Comparison of ENCODE assay signal across 8 cellular contexts in genomic region chr2:113888641-113889470, GRCh38. TPM values are rescaled to one million over a fixed set of nuclear protein-coding genes. Genes with fewer than 3 reads are reported as not detected.
DNase-seq lines count a peak whose midpoint lies in the region; ATAC-seq and TF ChIP-seq lines count a peak whose summit lies in the region.

No MANE protein-coding gene starts in this region.

- H3K79me2 ChIP-seq in OCI-LY1 (ENCODE audit: insufficient read depth, low read length): peaks cover 59% of the 10 kb centered on the region

- no peaks in the 10 kb centered on the region for H3K9me3 ChIP-seq in OCI-LY1 (ENCODE audit: low read length)

- peak overlapping the region; percentile 80 for H3K9ac ChIP-seq in OCI-LY1 (ENCODE audit: low read length)

- ATAC-seq in HG03095 (IDR thresholded peaks at IDR 0.05; ENCODE audit: unreplicated experiment): no peak
- ATAC-seq in GM19035 (IDR thresholded peaks at IDR 0.05; ENCODE audit: unreplicated experiment): no peak

- H3K27me3 Mint-ChIP-seq in endothelial cell (ENCODE audit: unreplicated experiment) (peaks cover 17% of the 10 kb centered on the region), nephron progenitor cell (ENCODE audit: low read depth, poor library complexity) (no peaks in the 10 kb centered on the region)

- H3K27ac ChIP-seq in C4-2B (peak overlapping the region; percentile 95), OCI-LY1 (ENCODE audit: low read depth, low read length, poor library complexity, severe bottlenecking) (peak overlapping the region; percentile 93)

- no peak for TF ChIP-seq CTCF in C4-2B (conservative IDR thresholded peaks at IDR 0.05)
- no peak for TF ChIP-seq CTCF in OCI-LY1 (IDR thresholded peaks at IDR 0.05; ENCODE audit: low read length)
- no peak for TF ChIP-seq CTCF in endothelial cell (IDR thresholded peaks at IDR 0.05; ENCODE audit: unreplicated experiment)
- no peak for TF ChIP-seq CTCF in nephron progenitor cell (IDR thresholded peaks at IDR 0.05)

- H3K27ac Mint-ChIP-seq in endothelial cell (ENCODE audit: unreplicated experiment): peak overlapping the region; percentile 99
- H3K27ac Mint-ChIP-seq in nephron progenitor cell: peak overlapping the region; percentile 100

- peaks cover 42% of the 10 kb centered on the region; the same call in 1 of the 2 replicates for H3K36me3 ChIP-seq in OCI-LY1 (ENCODE audit: insufficient read depth, low read length)

- DNase-seq in endothelial cell (ENCODE audit: low spot score) (no peak), nephron progenitor cell (peak; percentile 62), NCI-H1092 treated with DMSO at 0.1 percent for 48 hours (lab: John Stamatoyannopoulos, UW) (no peak)
- DNase-seq in stimulated activated CD4-positive, alpha-beta T cell treated with anti-CD3 and anti-CD28 coated beads, Interleukin-15, amount 100 ng/mL, for 24 hours: no peak

- H3K27me3 ChIP-seq in OCI-LY1 (ENCODE audit: insufficient read depth, low read length): no peaks in the 10 kb centered on the region

- H3K4me3 Mint-ChIP-seq in endothelial cell (ENCODE audit: unreplicated experiment) (peak overlapping the region; percentile 96), nephron progenitor cell (peak overlapping the region; percentile 95)

- H3K9me2 ChIP-seq in OCI-LY1 (ENCODE audit: low read depth, low read length): no peaks in the 10 kb centered on the region

- peak overlapping the region; percentile 82 for H3K4me3 ChIP-seq in OCI-LY1 (ENCODE audit: low read depth, low read length, poor library complexity, severe bottlenecking)

- H3K4me1 Mint-ChIP-seq in endothelial cell (ENCODE audit: unreplicated experiment): peaks cover 42% of the 10 kb centered on the region
- peaks cover 61% of the 10 kb centered on the region for H3K4me1 Mint-ChIP-seq in nephron progenitor cell

- H3K4me1 ChIP-seq in OCI-LY1 (ENCODE audit: insufficient read depth, low read length, severe bottlenecking): peaks cover 68% of the 10 kb centered on the region

- peaks cover 18% of the 10 kb centered on the region for H3K36me3 Mint-ChIP-seq in endothelial cell (ENCODE audit: low read depth, unreplicated experiment)
- peaks cover 35% of the 10 kb centered on the region for H3K36me3 Mint-ChIP-seq in nephron progenitor cell (ENCODE audit: low read depth)

- H4K20me1 ChIP-seq in OCI-LY1 (ENCODE audit: insufficient read depth, low read length): no peaks in the 10 kb centered on the region

- H3F3A ChIP-seq in OCI-LY1 (ENCODE audit: insufficient read depth, low read length): peaks cover 5% of the 10 kb centered on the region; the same call in 1 of the 2 replicates

- H2AFZ ChIP-seq in OCI-LY1 (ENCODE audit: low read length): no peak overlapping the region

- H3K4me2 ChIP-seq in OCI-LY1 (ENCODE audit: low read length): peak overlapping the region; percentile 88

- H3K9me3 Mint-ChIP-seq in endothelial cell (ENCODE audit: unreplicated experiment) (no peaks in the 10 kb centered on the region), nephron progenitor cell (peaks cover 4% of the 10 kb centered on the region)

RNA-seq across cellular contexts. Expression of gene ACTR3, which starts 1.0 kb away (rescaled TPM):
- 284 TPM for total RNA-seq in endothelial cell (ENCODE audit: unreplicated experiment)
